1 cellular context compared by ENCODE assay signal in genomic region chr9:113222482-113222841, GRCh38.
TF ChIP-seq lines count a peak whose summit lies in the region.

No MANE protein-coding gene starts in this region.

TF ChIP-seq in GM12878, 131 proteins besides CTCF, POLR2A, EP300 and RAD21:
- TF ChIP-seq USF2 (IDR thresholded peaks at IDR 0.05; ENCODE audit: borderline replicate concordance, low read depth, low read length) (no peak), BMI1 (IDR thresholded peaks at IDR 0.05; ENCODE audit: borderline replicate concordance) (no peak), MTA3 (IDR thresholded peaks at IDR 0.05; ENCODE audit: borderline replicate concordance, low read length) (no peak), MEF2A (IDR thresholded peaks at IDR 0.05; ENCODE audit: insufficient read depth, low read depth, low read length) (no peak), SMAD1 (IDR thresholded peaks at IDR 0.05; ENCODE audit: low read depth, partially characterized antibody) (no peak), NBN (IDR thresholded peaks at IDR 0.05) (no peak), SREBF1 (IDR thresholded peaks at IDR 0.05; ENCODE audit: low read length) (no peak), BHLHE40 (IDR thresholded peaks at IDR 0.05; ENCODE audit: borderline replicate concordance in 1 of 2, low read depth in 2 of 2, low read length in 1 of 2) (no peak), SUZ12 (IDR thresholded peaks at IDR 0.05; ENCODE audit: unreplicated experiment) (no peak), MAX (IDR thresholded peaks at IDR 0.05; ENCODE audit: low read depth, low read length) (no peak), SREBF2 (IDR thresholded peaks at IDR 0.05; ENCODE audit: low read length) (no peak), TCF3 (IDR thresholded peaks at IDR 0.05; ENCODE audit: borderline replicate concordance, insufficient read depth, low read depth, low read length) (no peak), RB1 (IDR thresholded peaks at IDR 0.05; ENCODE audit: borderline replicate concordance) (no peak), ASH2L (IDR thresholded peaks at IDR 0.05; ENCODE audit: borderline replicate concordance, low read depth) (no peak), CUX1 (IDR thresholded peaks at IDR 0.05; ENCODE audit: insufficient replicate concordance, low read depth, low read length) (no peak), KLF5 (IDR thresholded peaks at IDR 0.05; ENCODE audit: partially characterized antibody) (no peak)
